Comparison of ENCODE assay signal across 12 cellular contexts in genomic region chr4:182019148-182019652, GRCh38.
DNase-seq lines count a peak whose midpoint lies in the region; ATAC-seq, FAIRE-seq and TF ChIP-seq lines count a peak whose summit lies in the region.
"Had no signal": no experiment of that assay in that cellular context is flagged by ENCODE, and none has a peak within 500 bp of the region (broad histone marks: within the 10 kb centered on the region; RNA-seq: fewer than 3 reads in every experiment).

No MANE protein-coding gene starts in this region.

- H3K4me2 ChIP-seq in GM12878 (ENCODE audit: control insufficient read depth, insufficient read depth) = peak overlapping the region; percentile 56

- H3K4me1 ChIP-seq in GM12878 (ENCODE audit: control insufficient read depth, insufficient read depth, low read length) = peaks cover 12% of the 10 kb centered on the region
- H3K4me1 ChIP-seq: gastroesophageal sphincter had no signal

- RAD21 ChIA-PET in GM12878 (lab: Charles Lee; ENCODE audit: unreplicated experiment) = interaction anchor here (1.7 kb wide), 1 partner anchor 23 kb away, joined by 5 read pairs; no protein-coding TSS in a partner anchor

- peak; percentile 78 to 85 for TF ChIP-seq EP300 in GM12878 (IDR thresholded peaks at IDR 0.05; ENCODE audit: borderline replicate concordance in 1 of 2, control insufficient read depth in 1 of 2, low read depth in 2 of 2, low read length in 2 of 2)

- H3K27ac ChIP-seq in GM12878 (ENCODE audit: control insufficient read depth, insufficient read depth) = peak overlapping the region; percentile 84
- H3K27ac ChIP-seq: gastroesophageal sphincter, SJSA1 had no signal

- CTCF ChIA-PET in GM12878 (lab: Yijun Ruan, JAX) = no interaction called here

- TF ChIP-seq POLR2A in GM12878 (IDR thresholded peaks at IDR 0.05; ENCODE audit: low read depth, low read length) = no peak

- no peak overlapping the region; the same call in 1 of the 2 replicates for H3K4me3 ChIP-seq in GM12878
- H3K4me3 ChIP-seq: gastroesophageal sphincter, SJSA1 had no signal

- no peak overlapping the region; the same call in 1 of the 2 replicates for H3K9ac ChIP-seq in GM12878 (ENCODE audit: control insufficient read depth, insufficient read depth, low read length)

- no peak for TF ChIP-seq CTCF in GM12878 (IDR thresholded peaks at IDR 0.05 in 2 of 3, conservative IDR thresholded peaks at IDR 0.05 in 1 of 3; ENCODE audit: control insufficient read depth in 2 of 3, extremely low read depth in 1 of 3, insufficient read depth in 1 of 3, low read depth in 3 of 3, low read length in 3 of 3)

- no peaks in the 10 kb centered on the region for H3K27me3 ChIP-seq in GM12878 (replicated peaks in 1 of 2; ENCODE audit: control insufficient read depth in 2 of 2, insufficient read depth in 2 of 2, low read length in 1 of 2)
- H3K27me3 ChIP-seq: gastroesophageal sphincter, SJSA1 had no signal

- peaks cover 5% of the 10 kb centered on the region; the same call in 2 of the 3 replicates for H3K9me3 ChIP-seq in GM12878 (replicated peaks; ENCODE audit: control insufficient read depth, insufficient read depth, low read length)
- H3K9me3 ChIP-seq: gastroesophageal sphincter, SJSA1 had no signal

- POLR2A ChIA-PET in GM12878 (lab: Charles Lee) = no interaction called here

- WGBS in GM12878 (ENCODE audit: insufficient coverage, insufficient replicate concordance, low lambda C conversion rate, missing lambda C conversion rate) = 5% methylated on average over 5 of the region's 5 CpGs

- peak; percentile 73 for DNase-seq in GM12878 (ENCODE audit: low read depth, low spot score)
- no peak for DNase-seq in HT-29 (ENCODE audit: low spot score)
- DNase-seq in dedifferentiated amniotic fluid mesenchymal stem cell (ENCODE audit: extremely low spot score) = no peak
- no peak for DNase-seq in NCI-H82 (lab: John Stamatoyannopoulos, UW)
- DNase-seq in DMS79 (lab: John Stamatoyannopoulos, UW) = no peak
- DNase-seq: cortex of kidney, NCI-H345 had no signal

- H3K79me2 ChIP-seq in GM12878 (ENCODE audit: control insufficient read depth, insufficient read depth, low read length) = no peaks in the 10 kb centered on the region

- peak; percentile 19; the same call in 1 of the 2 replicates for TF ChIP-seq RAD21 in GM12878 (IDR thresholded peaks at IDR 0.05; ENCODE audit: insufficient read depth, low read depth, low read length)

- ATAC-seq in GM18868 (IDR thresholded peaks at IDR 0.05; ENCODE audit: unreplicated experiment) (peak; percentile 89), GM21423 (IDR thresholded peaks at IDR 0.05; ENCODE audit: unreplicated experiment) (peak; percentile 91), HG03045 (IDR thresholded peaks at IDR 0.05; ENCODE audit: unreplicated experiment) (peak; percentile 92), GM12878 (peak; percentile 89)
- ATAC-seq: gastroesophageal sphincter had no signal

- no peak for FAIRE-seq in GM12878 (lab: Jason Lieb, UNC)

- H3K36me3 ChIP-seq in GM12878 (ENCODE audit: control insufficient read depth in 2 of 2, insufficient read depth in 2 of 2, low read length in 1 of 2) = no peaks in the 10 kb centered on the region
- H3K36me3 ChIP-seq: gastroesophageal sphincter, SJSA1 had no signal

- SMC1A ChIA-PET in GM12878 (lab: Charles Lee; ENCODE audit: uncharacterized antibody, unreplicated experiment) = interaction anchor here (0.6 to 1.4 kb wide), 3 partner anchors 32 to 245 kb away, joined by 3 to 4 read pairs (median 4); no protein-coding TSS in a partner anchor

- peak overlapping the region; percentile 68 for H2AFZ ChIP-seq in GM12878 (ENCODE audit: control insufficient read depth, low read depth, low read length)

- no peaks in the 10 kb centered on the region for H4K20me1 ChIP-seq in GM12878 (ENCODE audit: control insufficient read depth, insufficient read depth)

- intact Hi-C loops in GM12878 (cut with micrococcal nuclease; ENCODE audit: unreplicated experiment) = loop anchor here (2.0 to 5.0 kb wide), 3 partner anchors 48 to 898 kb away; partner anchors contain the start of gene DCTD

- in situ Hi-C loops in GM12878 (cut with MboI) = no loop called here

- no TSS peak for BruUV-seq in GM12878 (replicated peaks; lab: Mats Ljungman, UMichigan)

TF ChIP-seq in GM12878, 131 proteins besides CTCF, POLR2A, EP300 and RAD21 (continues in another document):
- TF ChIP-seq YY1 (IDR thresholded peaks at IDR 0.05; ENCODE audit: low read depth, low read length) (peak; percentile 53; the same call in 1 of the 2 replicates), RBBP5 (conservative IDR thresholded peaks at IDR 0.05) (no peak; the same call in 1 of the 2 replicates), SMAD5 (IDR thresholded peaks at IDR 0.05; ENCODE audit: low read depth) (no peak), MXI1 (IDR thresholded peaks at IDR 0.05; ENCODE audit: low read depth, low read length) (no peak), JUND (IDR thresholded peaks at IDR 0.05; ENCODE audit: low read depth, low read length) (no peak), HDAC6 (IDR thresholded peaks at IDR 0.05; ENCODE audit: unreplicated experiment) (no peak), CUX1 (IDR thresholded peaks at IDR 0.05; ENCODE audit: insufficient replicate concordance, low read depth, low read length) (no peak), NFYA (IDR thresholded peaks at IDR 0.05; ENCODE audit: borderline replicate concordance, low read depth, low read length) (no peak), CBFB (IDR thresholded peaks at IDR 0.05; ENCODE audit: low read depth) (peak; percentile 54; the same call in 1 of the 2 replicates), TBL1XR1 (IDR thresholded peaks at IDR 0.05; ENCODE audit: low read depth, low read length) (no peak), TCF7 (IDR thresholded peaks at IDR 0.05; ENCODE audit: borderline replicate concordance) (peak; percentile 72; the same call in 1 of the 2 replicates), BHLHE40 (IDR thresholded peaks at IDR 0.05; ENCODE audit: borderline replicate concordance in 1 of 2, low read depth in 2 of 2, low read length in 1 of 2) (0 out of 4 replicates have a peak, but pooled peaks have one; percentile 14 to 44), ZNF687 (IDR thresholded peaks at IDR 0.05) (peak; percentile 68), STAT1 (conservative IDR thresholded peaks at IDR 0.05) (no peak)
